Comparison of ENCODE assay signal across 38 cellular contexts in genomic region chr2:154568413-154568812, GRCh38.
"Had no signal": no experiment of that assay in that cellular context is flagged by ENCODE, and none has a peak within 500 bp of the region (broad histone marks: within the 10 kb centered on the region; RNA-seq: fewer than 3 reads in every experiment).

No MANE protein-coding gene starts in this region.

- H3K27me3 ChIP-seq: adrenal gland, body of pancreas, colonic mucosa, dorsolateral prefrontal cortex, esophagus muscularis mucosa, foreskin keratinocyte, gastrocnemius medialis, heart left ventricle had no signal

- H3K4me3 ChIP-seq: adrenal gland, body of pancreas, colonic mucosa, dorsolateral prefrontal cortex, esophagus muscularis mucosa, gastrocnemius medialis, heart left ventricle had no signal

- H3K27me3 Mint-ChIP-seq: activated CD4-positive, alpha-beta memory T cell treated with anti-CD3 and anti-CD28 coated beads for 36 hours; activated CD4-positive, alpha-beta T cell treated with anti-CD3 and anti-CD28 coated beads for 36 hours; activated CD4-positive, alpha-beta T cell treated with anti-CD3 and anti-CD28 coated beads, Interleukin-2, amount 10 ng/mL, durations not matched to agents 24 days and 14 days; activated CD8-positive, alpha-beta memory T cell treated with anti-CD3 and anti-CD28 coated beads, Interleukin-2, amount 10 ng/mL, durations not matched to agents 7 days and 5 days; activated naive CD4-positive, alpha-beta T cell treated with anti-CD3 and anti-CD28 coated beads, Interleukin-2, amount 50 U/mL, for 24 hours; activated naive CD8-positive, alpha-beta T cell treated with anti-CD3 and anti-CD28 coated beads for 36 hours; activated naive CD8-positive, alpha-beta T cell treated with anti-CD3 and anti-CD28 coated beads, Interleukin-2, amount 50 U/mL, for 24 hours; dendritic cell treated with granulocyte-macrophage colony-stimulating factor and Interleukin-4, amounts not matched to agents 40 ng/mL and 50 ng/mL, for 4 days; T-helper 17 cell had no signal

- H3K27ac Mint-ChIP-seq: activated CD4-positive, alpha-beta memory T cell treated with anti-CD3 and anti-CD28 coated beads for 36 hours; activated CD4-positive, alpha-beta T cell treated with anti-CD3 and anti-CD28 coated beads for 36 hours; activated CD4-positive, alpha-beta T cell treated with anti-CD3 and anti-CD28 coated beads, Interleukin-2, amount 10 ng/mL, durations not matched to agents 24 days and 14 days; activated CD8-positive, alpha-beta memory T cell treated with anti-CD3 and anti-CD28 coated beads, Interleukin-2, amount 10 ng/mL, durations not matched to agents 7 days and 5 days; activated CD8-positive, alpha-beta T cell treated with anti-CD3 and anti-CD28 coated beads, Interleukin-2, amount 10 ng/mL, durations not matched to agents 7 days and 5 days; activated naive CD4-positive, alpha-beta T cell treated with anti-CD3 and anti-CD28 coated beads for 36 hours; activated naive CD4-positive, alpha-beta T cell treated with anti-CD3 and anti-CD28 coated beads, Interleukin-2, amount 50 U/mL, for 24 hours; activated naive CD8-positive, alpha-beta T cell treated with anti-CD3 and anti-CD28 coated beads for 36 hours; activated naive CD8-positive, alpha-beta T cell treated with anti-CD3 and anti-CD28 coated beads, Interleukin-2, amount 50 U/mL, for 24 hours; activated T-helper 1 cell treated with anti-CD3 and anti-CD28 coated beads, Interleukin-12 subunit alpha, Interleukin-12 subunit beta, Interleukin-2, Interleukin-4 antibody, amounts not matched to agents 30 ng/mL and 10 ng/mL and 1 ng/mL, durations not matched to agents 14 hours and 24 hours and 36 hours; activated T-helper 2 cell treated with anti-CD3 and anti-CD28 coated beads, Interferon-gamma antibody, Interleukin-2, Interleukin-4, amounts not matched to agents 10 μg/mL and 5 μg/mL and 100 μg/mL, durations not matched to agents 14 hours and 24 hours and 36 hours; dendritic cell treated with granulocyte-macrophage colony-stimulating factor and Interleukin-4, amounts not matched to agents 40 ng/mL and 50 ng/mL, for 4 days; T-helper 17 cell; T-helper 2 cell treated with Interferon-gamma antibody and Interleukin-4, amounts not matched to agents 5 μg/mL and 100 μg/mL, for 36 hours had no signal

- H3K27ac ChIP-seq: adrenal gland, body of pancreas, colonic mucosa, dorsolateral prefrontal cortex, esophagus muscularis mucosa, foreskin keratinocyte, gastrocnemius medialis, heart left ventricle, WERI-Rb-1 had no signal

- H3K9me3 Mint-ChIP-seq: activated CD4-positive, alpha-beta T cell treated with anti-CD3 and anti-CD28 coated beads, Interleukin-2, amount 10 ng/mL, durations not matched to agents 24 days and 14 days had no signal

- H3K4me3 Mint-ChIP-seq: activated CD4-positive, alpha-beta memory T cell treated with anti-CD3 and anti-CD28 coated beads for 36 hours; activated CD4-positive, alpha-beta T cell treated with anti-CD3 and anti-CD28 coated beads for 36 hours; activated CD4-positive, alpha-beta T cell treated with anti-CD3 and anti-CD28 coated beads, Interleukin-2, amount 10 ng/mL, durations not matched to agents 24 days and 14 days; activated CD8-positive, alpha-beta memory T cell treated with anti-CD3 and anti-CD28 coated beads, Interleukin-2, amount 10 ng/mL, durations not matched to agents 7 days and 5 days; activated CD8-positive, alpha-beta T cell treated with anti-CD3 and anti-CD28 coated beads, Interleukin-2, amount 10 ng/mL, durations not matched to agents 7 days and 5 days; activated naive CD4-positive, alpha-beta T cell treated with anti-CD3 and anti-CD28 coated beads for 36 hours; activated naive CD4-positive, alpha-beta T cell treated with anti-CD3 and anti-CD28 coated beads, Interleukin-2, amount 50 U/mL, for 24 hours; activated naive CD8-positive, alpha-beta T cell treated with anti-CD3 and anti-CD28 coated beads for 36 hours; activated naive CD8-positive, alpha-beta T cell treated with anti-CD3 and anti-CD28 coated beads, Interleukin-2, amount 50 U/mL, for 24 hours; activated T-helper 1 cell treated with anti-CD3 and anti-CD28 coated beads, Interleukin-12 subunit alpha, Interleukin-12 subunit beta, Interleukin-2, Interleukin-4 antibody, amounts not matched to agents 30 ng/mL and 10 ng/mL and 1 ng/mL, durations not matched to agents 14 hours and 24 hours and 36 hours; dendritic cell treated with granulocyte-macrophage colony-stimulating factor and Interleukin-4, amounts not matched to agents 40 ng/mL and 50 ng/mL, for 4 days; T-helper 17 cell; T-helper 2 cell treated with Interferon-gamma antibody and Interleukin-4, amounts not matched to agents 5 μg/mL and 100 μg/mL, for 36 hours had no signal

- H3K36me3 Mint-ChIP-seq: activated CD4-positive, alpha-beta memory T cell treated with anti-CD3 and anti-CD28 coated beads for 36 hours; activated CD8-positive, alpha-beta memory T cell treated with anti-CD3 and anti-CD28 coated beads, Interleukin-2, amount 10 ng/mL, durations not matched to agents 7 days and 5 days; activated naive CD4-positive, alpha-beta T cell treated with anti-CD3 and anti-CD28 coated beads, Interleukin-2, amount 50 U/mL, for 24 hours; activated naive CD8-positive, alpha-beta T cell treated with anti-CD3 and anti-CD28 coated beads for 36 hours had no signal

- H3K36me3 ChIP-seq: adrenal gland, colonic mucosa, esophagus muscularis mucosa, gastrocnemius medialis, heart left ventricle, WERI-Rb-1 had no signal

- H3K9me3 ChIP-seq: body of pancreas, colonic mucosa, gastrocnemius medialis had no signal

- H3K4me1 Mint-ChIP-seq: activated CD4-positive, alpha-beta T cell treated with anti-CD3 and anti-CD28 coated beads for 36 hours; activated CD4-positive, alpha-beta T cell treated with anti-CD3 and anti-CD28 coated beads, Interleukin-2, amount 10 ng/mL, durations not matched to agents 24 days and 14 days; activated CD8-positive, alpha-beta memory T cell treated with anti-CD3 and anti-CD28 coated beads, Interleukin-2, amount 10 ng/mL, durations not matched to agents 7 days and 5 days; activated naive CD4-positive, alpha-beta T cell treated with anti-CD3 and anti-CD28 coated beads, Interleukin-2, amount 50 U/mL, for 24 hours; activated naive CD8-positive, alpha-beta T cell treated with anti-CD3 and anti-CD28 coated beads for 36 hours; activated naive CD8-positive, alpha-beta T cell treated with anti-CD3 and anti-CD28 coated beads, Interleukin-2, amount 50 U/mL, for 24 hours; T-helper 17 cell had no signal

- H3K4me1 ChIP-seq: adrenal gland, body of pancreas, colonic mucosa, esophagus muscularis mucosa, foreskin keratinocyte, gastrocnemius medialis, heart left ventricle had no signal

- DNase-seq: activated CD4-positive, alpha-beta memory T cell treated with anti-CD3 and anti-CD28 coated beads for 36 hours; activated CD4-positive, alpha-beta T cell treated with anti-CD3 and anti-CD28 coated beads for 36 hours; activated CD4-positive, alpha-beta T cell treated with anti-CD3 and anti-CD28 coated beads, Interleukin-2, amount 10 ng/mL, durations not matched to agents 24 days and 14 days; activated CD4-positive, CD25-positive, alpha-beta regulatory T cell; activated CD4-positive, CD25-positive, alpha-beta regulatory T cell treated with anti-CD3 and anti-CD28 coated beads, Interleukin-2, amount 50 U/mL, for 72 hours; activated CD8-positive, alpha-beta memory T cell treated with anti-CD3 and anti-CD28 coated beads, Interleukin-2, amount 10 ng/mL, durations not matched to agents 7 days and 5 days; activated CD8-positive, alpha-beta memory T cell treated with anti-CD3 and anti-CD28 coated beads, Interleukin-2, amount 50 U/mL, for 4 hours; activated CD8-positive, alpha-beta T cell treated with anti-CD3 and anti-CD28 coated beads, Interleukin-2, amount 10 ng/mL, durations not matched to agents 7 days and 5 days; activated effector memory CD4-positive, alpha-beta T cell treated with anti-CD3 and anti-CD28 coated beads, Interleukin-2, amount 50 U/mL, for 16 hours; activated naive CD4-positive, alpha-beta T cell treated with anti-CD3 and anti-CD28 coated beads for 36 hours; activated naive CD8-positive, alpha-beta T cell treated with anti-CD3 and anti-CD28 coated beads for 36 hours; activated naive CD8-positive, alpha-beta T cell treated with anti-CD3 and anti-CD28 coated beads, Interleukin-2, amount 50 U/mL, for 24 hours; activated T-cell treated with anti-CD3 and anti-CD28 coated beads, Interleukin-2, amount 50 U/mL, for 1 hour; activated T-cell treated with anti-CD3 and anti-CD28 coated beads, Interleukin-2, amount 50 U/mL, for 48 hours; adrenal gland; amygdala; aorta; body of pancreas; central memory CD4-positive, alpha-beta T cell; cerebellar nuclear complex; colonic mucosa; dorsolateral prefrontal cortex; effector memory CD4-positive, alpha-beta T cell; erythroblast; foreskin keratinocyte; gastrocnemius medialis; glutamatergic neuron; heart left ventricle; T-helper 1 cell; T-helper 17 cell; T1000; WERI-Rb-1 had no signal
